19 cellular contexts compared by ENCODE assay signal in the genomic region with DNA sequence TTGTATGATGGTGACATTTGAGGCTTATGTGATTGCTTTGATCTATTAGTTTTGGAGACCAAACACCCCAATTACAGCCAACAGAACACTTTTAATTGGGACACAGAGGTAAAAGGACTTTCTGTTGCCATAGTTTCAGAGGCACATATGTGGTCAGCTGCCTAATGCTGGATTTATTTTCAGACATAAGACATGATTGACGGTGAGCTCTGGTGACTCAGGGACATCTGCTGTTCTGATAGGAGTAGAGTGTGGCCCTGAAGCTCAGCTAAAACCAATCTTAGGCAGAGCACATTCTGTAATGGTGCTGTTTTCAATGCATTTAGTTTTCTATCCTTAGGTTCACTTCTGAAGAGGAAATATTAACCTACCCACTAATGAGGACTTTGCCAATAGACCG.
A peak's percentile ranks its signal among the peaks of the same experiment; 100 is the strongest.
DNase-seq lines count a peak whose midpoint lies in the region; TF ChIP-seq lines count a peak whose summit lies in the region.
"Had no signal": no experiment of that assay in that cellular context is flagged by ENCODE, and none has a peak within 500 bp of the region (broad histone marks: within the 10 kb centered on the region; RNA-seq: fewer than 3 reads in every experiment).

No MANE protein-coding gene starts in this region.

- TF ChIP-seq CTCF in dorsolateral prefrontal cortex (IDR thresholded peaks at IDR 0.05 in 54 of 56, conservative IDR thresholded peaks at IDR 0.05 in 2 of 56; ENCODE audit: low read depth in 1 of 56, partially characterized antibody in 56 of 56) (no peak), testis (IDR thresholded peaks at IDR 0.05) (no peak)

- intact Hi-C loops in dorsolateral prefrontal cortex (cut with DNase I), result no loop called here
- intact Hi-C loops in testis (cut with DNase I; ENCODE audit: low total_unique reads), result no loop called here

- CTCF ChIA-PET in HEK293T (lab: Yijun Ruan, JAX), result no interaction called here

- POLR2A ChIA-PET in HEK293T (lab: Yijun Ruan, JAX), result no interaction called here

- 62 to 68% methylated on average over 2 of the region's 2 CpGs for WGBS in testis, 2 donors

- TF ChIP-seq POLR2A in testis (IDR thresholded peaks at IDR 0.05), result no peak

- H3K4me3 ChIP-seq in dorsolateral prefrontal cortex, result no peak overlapping the region
- H3K4me3 ChIP-seq in testis, result no peak overlapping the region
- H3K4me3 ChIP-seq: Peyer's patch had no signal

- peaks cover 5% of the 10 kb centered on the region for H3K4me1 ChIP-seq in testis
- H3K4me1 ChIP-seq: Peyer's patch had no signal

- peak in 2 of 3 experiments; percentile 21 to 66 for DNase-seq in NCI-H1417 (lab: John Stamatoyannopoulos, UW)
- no peak for DNase-seq in NCI-H1417 treated with DMSO at 0.1 percent for 48 hours (lab: John Stamatoyannopoulos, UW)
- DNase-seq in NCI-H82 treated with DMSO at 0.1 percent for 48 hours (lab: John Stamatoyannopoulos, UW; ENCODE audit: unreplicated experiment), result peak; percentile 37
- no peak for DNase-seq in dorsolateral prefrontal cortex
- DNase-seq in HEK293T (ENCODE audit: extremely low spot score), result no peak
- no peak for DNase-seq in testis
- DNase-seq in RPMI8226, result no peak
- DNase-seq in NCI-H510A (lab: John Stamatoyannopoulos, UW), result no peak
- DNase-seq: EL, H7, NCI-H1436, NCI-H2107, NCI-H2227 treated with DMSO at 0.1 percent for 48 hours, NCI-H748 treated with DMSO at 0.1 percent for 48 hours, Peyer's patch, Right ventricle myocardium superior, SK-N-SH, T-cell had no signal

- no peaks in the 10 kb centered on the region for H3K9me3 ChIP-seq in testis
- H3K9me3 ChIP-seq: Peyer's patch, SK-N-SH had no signal

- H3K27ac ChIP-seq in dorsolateral prefrontal cortex (peak overlapping the region in 40 of 59 donors; percentile 4 to 90 (median 64)), testis (no peak overlapping the region)
- H3K27ac ChIP-seq: HL-60, Peyer's patch had no signal

- H3K27me3 ChIP-seq in dorsolateral prefrontal cortex (peaks cover 0 to 5% (median 0%) of the 10 kb centered on the region in 45 donors), testis (no peaks in the 10 kb centered on the region)
- H3K27me3 ChIP-seq: Peyer's patch had no signal

- no peaks in the 10 kb centered on the region for H3K36me3 ChIP-seq in testis (ENCODE audit: low read depth, missing control alignments)
- H3K36me3 ChIP-seq: Peyer's patch had no signal

TF ChIP-seq in HEK293T, 16 proteins besides CTCF, POLR2A, EP300 and RAD21:
- TF ChIP-seq NFRKB (IDR thresholded peaks at IDR 0.05), result no peak

Comparison
In these comparisons a context has a peak if more than half of its experiments do, and no peak if none do; other contexts are left out.
1. DNase-seq: peak in NCI-H1417 (2 of 3) and NCI-H82 treated with DMSO at 0.1 percent for 48 hours (single experiment); none in NCI-H1417 treated with DMSO at 0.1 percent for 48 hours (single experiment), dorsolateral prefrontal cortex (0 of 10), HEK293T (single experiment), testis (single experiment), RPMI8226 (single experiment) and NCI-H510A (single experiment).
2. H3K27ac ChIP-seq: peak in dorsolateral prefrontal cortex (40 of 59); none in testis (0 of 2).